Comparison of ENCODE assay signal across 8 cellular contexts in the genomic region with DNA sequence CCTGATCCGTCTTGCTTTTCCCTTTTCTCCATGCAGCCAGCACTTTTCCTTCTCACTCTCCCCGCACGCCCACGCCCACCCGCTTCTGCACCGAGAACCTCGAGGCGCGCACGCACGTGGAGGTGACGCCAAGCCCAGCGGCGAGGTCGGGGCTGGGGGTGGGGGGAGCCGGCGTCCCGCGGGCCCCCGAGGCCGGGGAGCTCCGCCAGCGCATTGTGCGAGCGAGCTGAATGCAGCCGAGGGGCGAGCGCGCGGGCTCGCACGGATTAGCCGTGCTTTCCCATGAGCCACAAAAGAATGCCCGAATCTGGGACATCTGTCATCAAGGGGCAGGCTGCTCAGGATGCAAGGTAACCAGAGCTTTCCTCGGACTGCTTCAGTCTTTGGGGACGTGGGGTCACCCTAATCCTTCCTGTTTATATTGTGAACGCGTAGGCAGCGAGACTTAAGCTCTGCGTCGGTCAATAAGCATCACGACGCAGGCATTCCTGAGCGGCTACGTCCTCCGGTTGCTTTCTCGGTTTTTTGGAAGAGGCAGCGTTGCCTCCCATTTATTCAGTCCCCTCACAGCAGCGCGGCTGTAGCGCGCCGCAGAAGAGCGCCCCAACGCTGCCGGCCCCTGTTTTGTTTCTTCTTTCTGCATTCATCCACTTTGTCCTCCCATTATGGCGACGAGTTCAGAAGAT.
DNase-seq lines count a peak whose midpoint lies in the region; ATAC-seq and TF ChIP-seq lines count a peak whose summit lies in the region.

No MANE protein-coding gene starts in this region.

- H3K4me2 ChIP-seq in parathyroid adenoma (ENCODE audit: low read length), result peak overlapping the region; percentile 71

- H3K27me3 ChIP-seq in right atrium auricular region, result no peaks in the 10 kb centered on the region
- H3K27me3 ChIP-seq in parathyroid adenoma (ENCODE audit: control insufficient read depth, insufficient read depth, low read length), result no peaks in the 10 kb centered on the region

- ATAC-seq in GM18502 (IDR thresholded peaks at IDR 0.05; ENCODE audit: poor library complexity, unreplicated experiment), result peak; percentile 53
- ATAC-seq in GM21619 (IDR thresholded peaks at IDR 0.05; ENCODE audit: unreplicated experiment), result no peak
- ATAC-seq in GM21447 (IDR thresholded peaks at IDR 0.05; ENCODE audit: unreplicated experiment), result no peak

- TF ChIP-seq CTCF in right atrium auricular region (IDR thresholded peaks at IDR 0.05) (peak in 1 of 2 donors; percentile 51), parathyroid adenoma (IDR thresholded peaks at IDR 0.05) (no peak)

- no peaks in the 10 kb centered on the region for H3K79me2 ChIP-seq in parathyroid adenoma

- peaks cover 0 to 17% of the 10 kb centered on the region in 2 donors for H3K4me1 ChIP-seq in right atrium auricular region
- H3K4me1 ChIP-seq in parathyroid adenoma, result no peaks in the 10 kb centered on the region

- peak overlapping the region; percentile 72 for H2AFZ ChIP-seq in parathyroid adenoma

- H3K36me3 ChIP-seq in right atrium auricular region (no peaks in the 10 kb centered on the region), parathyroid adenoma (ENCODE audit: control insufficient read depth, insufficient read depth, low read length) (no peaks in the 10 kb centered on the region)

- H3K9ac ChIP-seq in parathyroid adenoma, result no peak overlapping the region

- no peaks in the 10 kb centered on the region for H3K9me3 ChIP-seq in right atrium auricular region
- H3K9me3 ChIP-seq in parathyroid adenoma (ENCODE audit: control insufficient read depth, low read length), result no peaks in the 10 kb centered on the region

- peak; percentile 86 for DNase-seq in NCI-H82 (lab: John Stamatoyannopoulos, UW)
- peak; percentile 62 for DNase-seq in right atrium auricular region (ENCODE audit: low spot score)
- no peak for DNase-seq in Kasumi-1 (lab: John Stamatoyannopoulos, UW)

- peak overlapping the region; percentile 49 for H3K27ac ChIP-seq in angular gyrus (ENCODE audit: low read depth, low read length)
- no peak overlapping the region for H3K27ac ChIP-seq in right atrium auricular region
- no peak overlapping the region for H3K27ac ChIP-seq in parathyroid adenoma

- H3K4me3 ChIP-seq in right atrium auricular region, result peak overlapping the region; percentile 33 to 48
- peak overlapping the region; percentile 51 for H3K4me3 ChIP-seq in parathyroid adenoma (ENCODE audit: low read depth, low read length)

Comparison
In these comparisons a context has a peak if more than half of its experiments do, and no peak if none do; other contexts are left out.
1. DNase-seq: peak in NCI-H82 (single experiment) and right atrium auricular region (single experiment); none in Kasumi-1 (0 of 2).